In genomic region chr20:21437248-21437647, GRCh38 we compare ENCODE assay signal across 29 cellular contexts. TPM values are rescaled to one million over a fixed set of nuclear protein-coding genes. Genes with fewer than 3 reads are reported as not detected.
"Had no signal": no experiment of that assay in that cellular context is flagged by ENCODE, and none has a peak within 500 bp of the region (broad histone marks: within the 10 kb centered on the region; RNA-seq: fewer than 3 reads in every experiment).

No MANE protein-coding gene starts in this region.

- H3K27ac ChIP-seq: colonic mucosa, heart left ventricle, ovary, spleen, tibial artery, upper lobe of right lung had no signal

- H3K9me3 Mint-ChIP-seq: naive thymus-derived CD8-positive, alpha-beta T cell; stimulated activated memory B cell treated with anti-CD40 and anti-IgM and Interleukin-4, amounts not matched to agents 10 μg/mL and 1 μg/mL and 100 μg/mL, for 72 hours; stimulated activated naive CD8-positive, alpha-beta T cell treated with anti-CD3 and anti-CD28 coated beads, Interleukin-15, Interleukin-2, amounts not matched to agents 100 ng/mL and 50 ng/mL, for 24 hours had no signal

- H3K27ac Mint-ChIP-seq: naive thymus-derived CD8-positive, alpha-beta T cell; stimulated activated memory B cell treated with anti-CD40 and anti-IgM and Interleukin-4, amounts not matched to agents 10 μg/mL and 1 μg/mL and 100 μg/mL, for 72 hours; stimulated activated naive CD8-positive, alpha-beta T cell treated with anti-CD3 and anti-CD28 coated beads, Interleukin-15, Interleukin-2, amounts not matched to agents 100 ng/mL and 50 ng/mL, for 24 hours had no signal

- H3K27me3 ChIP-seq: colonic mucosa, ovary had no signal

- H3K36me3 Mint-ChIP-seq: naive thymus-derived CD8-positive, alpha-beta T cell; stimulated activated memory B cell treated with anti-CD40 and anti-IgM and Interleukin-4, amounts not matched to agents 10 μg/mL and 1 μg/mL and 100 μg/mL, for 72 hours had no signal

- DNase-seq: cerebellar nuclear complex; colonic mucosa; effector CD8-positive, alpha-beta T cell; heart left ventricle; hippocampal formation; naive thymus-derived CD8-positive, alpha-beta T cell; ovary; right cardiac atrium; spleen; stimulated activated CD4-positive, alpha-beta T cell treated with anti-CD3 and anti-CD28 coated beads, Interleukin-15, amount 100 ng/mL, for 24 hours; stimulated activated CD4-positive, alpha-beta T cell treated with anti-CD3 and anti-CD28 coated beads, Interleukin-1b, Interleukin-23, amount 100 ng/mL, for 48 hours; stimulated activated CD4-positive, alpha-beta T cell treated with anti-CD3 and anti-CD28 coated beads, Interleukin-4, amount 100 ng/mL, for 24 hours; tibial artery; upper lobe of right lung had no signal

- H3K4me3 ChIP-seq: colonic mucosa, heart left ventricle, ovary, spleen, tibial artery, upper lobe of right lung had no signal

- ATAC-seq: esophagus mucosa; heart left ventricle; naive thymus-derived CD8-positive, alpha-beta T cell; right cardiac atrium; stimulated activated memory B cell treated with anti-CD40 and anti-IgM and Interleukin-4, amounts not matched to agents 10 μg/mL and 1 μg/mL and 100 μg/mL, for 72 hours; upper lobe of right lung had no signal

- FAIRE-seq: frontal cortex had no signal

- H3K9me3 ChIP-seq: colonic mucosa, heart left ventricle, ovary, spleen, tibial artery, upper lobe of right lung had no signal

- H3K4me1 ChIP-seq: colonic mucosa, heart left ventricle, spleen, tibial artery, upper lobe of right lung had no signal

- H3K36me3 ChIP-seq: colonic mucosa, heart left ventricle, ovary, spleen, tibial artery, upper lobe of right lung had no signal

- H3K4me3 Mint-ChIP-seq: naive thymus-derived CD8-positive, alpha-beta T cell; stimulated activated memory B cell treated with anti-CD40 and anti-IgM and Interleukin-4, amounts not matched to agents 10 μg/mL and 1 μg/mL and 100 μg/mL, for 72 hours; stimulated activated naive CD8-positive, alpha-beta T cell treated with anti-CD3 and anti-CD28 coated beads, Interleukin-15, Interleukin-2, amounts not matched to agents 100 ng/mL and 50 ng/mL, for 24 hours had no signal

- H3K4me1 Mint-ChIP-seq: naive thymus-derived CD8-positive, alpha-beta T cell; stimulated activated memory B cell treated with anti-CD40 and anti-IgM and Interleukin-4, amounts not matched to agents 10 μg/mL and 1 μg/mL and 100 μg/mL, for 72 hours had no signal

RNA-seq across cellular contexts. Expression of gene NKX2-4, which starts 39.9 kb away (rescaled TPM):
- total RNA-seq: colonic mucosa; dermis microvascular lymphatic vessel endothelial cell; esophagus mucosa; fibroblast of lung; frontal cortex; glomerular endothelial cell; heart left ventricle; liver; lung microvascular endothelial cell; mesenteric fat pad; mononuclear cell; naive thymus-derived CD8-positive, alpha-beta T cell; ovary; posterior vena cava; right cardiac atrium; skeletal muscle tissue; spleen; temporal lobe; upper lobe of right lung had no signal
- polyA plus RNA-seq: fibroblast of lung; heart left ventricle; liver; naive thymus-derived CD8-positive, alpha-beta T cell; neural cell; ovary; right cardiac atrium; spleen had no signal
